In genomic region chr2:68122680-68122964, GRCh38 we compare ENCODE assay signal across 8 cellular contexts. TPM values are rescaled to one million over a fixed set of nuclear protein-coding genes. Genes with fewer than 3 reads are reported as not detected.
DNase-seq lines count a peak whose midpoint lies in the region; ATAC-seq and TF ChIP-seq lines count a peak whose summit lies in the region.
"Had no signal": no experiment of that assay in that cellular context is flagged by ENCODE, and none has a peak within 500 bp of the region (broad histone marks: within the 10 kb centered on the region; RNA-seq: fewer than 3 reads in every experiment).

No MANE protein-coding gene starts in this region.

- no peaks in the 10 kb centered on the region for H3K9me3 ChIP-seq in CD8-positive, alpha-beta T cell (ENCODE audit: low read length)
- no peaks in the 10 kb centered on the region for H3K9me3 ChIP-seq in Loucy (ENCODE audit: insufficient read depth, low read depth, low read length)
- H3K9me3 ChIP-seq in parathyroid adenoma (ENCODE audit: control insufficient read depth, low read length) = no peaks in the 10 kb centered on the region
- H3K9me3 ChIP-seq in sigmoid colon = no peaks in the 10 kb centered on the region

- CTCF ChIA-PET in CD8-positive, alpha-beta T cell (lab: Charles Lee) = interaction anchor here (0.7 to 6.4 kb wide), 36 partner anchors 8 to 318 kb away, joined by 3 to 176 read pairs (median 6); a partner anchor contains a TSS

- no peaks in the 10 kb centered on the region for H3K36me3 Mint-ChIP-seq in CD8-positive, alpha-beta T cell
- no peaks in the 10 kb centered on the region for H3K36me3 Mint-ChIP-seq in dendritic cell treated with granulocyte-macrophage colony-stimulating factor and Interleukin-4, amounts not matched to agents 40 ng/mL and 50 ng/mL, for 4 days (ENCODE audit: low read depth)

- peaks cover 4% of the 10 kb centered on the region for H3K4me1 ChIP-seq in CD8-positive, alpha-beta T cell (ENCODE audit: insufficient read depth, low read length)
- H3K4me1 ChIP-seq in Loucy (ENCODE audit: insufficient read depth, low read length, poor library complexity, severe bottlenecking) = peaks cover 4% of the 10 kb centered on the region
- no peaks in the 10 kb centered on the region for H3K4me1 ChIP-seq in parathyroid adenoma
- H3K4me1 ChIP-seq in sigmoid colon = peaks cover 0 to 6% (median 3%) of the 10 kb centered on the region in 4 donors

- no peak overlapping the region for H3K27ac ChIP-seq in CD8-positive, alpha-beta T cell (ENCODE audit: low read depth, low read length)
- H3K27ac ChIP-seq in parathyroid adenoma (no peak overlapping the region), sigmoid colon (no peak overlapping the region)

- POLR2A ChIA-PET in CD8-positive, alpha-beta T cell (lab: Charles Lee) = interaction anchor here (2.4 kb wide), 1 partner anchor 160 kb away, joined by 6 read pairs; no protein-coding TSS in a partner anchor

- no peaks in the 10 kb centered on the region for H3K9me2 ChIP-seq in Loucy (replicated peaks; ENCODE audit: low read depth, low read length)

- TF ChIP-seq POLR2A in sigmoid colon (IDR thresholded peaks at IDR 0.05) = no peak

- WGBS in sigmoid colon, 2 donors = 36 to 39% methylated on average over 8 of the region's 8 CpGs

- intact Hi-C loops in CD8-positive, alpha-beta T cell (cut with DNase I, micrococcal nuclease) = loop anchor here (1.0 to 5.0 kb wide), 8 partner anchors 35 to 319 kb away; partner anchors contain the start of gene PNO1 (in 1 of the 2)
- intact Hi-C loops in dendritic cell treated with granulocyte-macrophage colony-stimulating factor and Interleukin-4, amounts not matched to agents 40 ng/mL and 50 ng/mL, for 4 days (cut with micrococcal nuclease) = loop anchor here (1.0 to 5.0 kb wide), 7 partner anchors 34 to 319 kb away; partner anchors contain the start of gene PNO1
- intact Hi-C loops in sigmoid colon (cut with DNase I) = loop anchor here (2.0 to 10.0 kb wide), 3 partner anchors 122 to 320 kb away; no protein-coding TSS in a partner anchor

- H3K4me1 Mint-ChIP-seq in CD8-positive, alpha-beta T cell (ENCODE audit: low read depth) = peaks cover 3% of the 10 kb centered on the region
- H3K4me1 Mint-ChIP-seq in dendritic cell treated with granulocyte-macrophage colony-stimulating factor and Interleukin-4, amounts not matched to agents 40 ng/mL and 50 ng/mL, for 4 days (ENCODE audit: low read depth) = peaks cover 18% of the 10 kb centered on the region

- H3K4me3 Mint-ChIP-seq in CD8-positive, alpha-beta T cell = peak overlapping the region; percentile 35
- H3K4me3 Mint-ChIP-seq in dendritic cell treated with granulocyte-macrophage colony-stimulating factor and Interleukin-4, amounts not matched to agents 40 ng/mL and 50 ng/mL, for 4 days = peak overlapping the region; percentile 23

- H3K9ac ChIP-seq in Loucy (ENCODE audit: low read depth, low read length, poor library complexity, severe bottlenecking) (no peak overlapping the region), parathyroid adenoma (no peak overlapping the region)

- no peaks in the 10 kb centered on the region for H3K79me2 ChIP-seq in Loucy (ENCODE audit: insufficient read depth, low read length)
- no peaks in the 10 kb centered on the region for H3K79me2 ChIP-seq in parathyroid adenoma

- H3K27me3 Mint-ChIP-seq in CD8-positive, alpha-beta T cell (ENCODE audit: low read depth) = no peaks in the 10 kb centered on the region
- H3K27me3 Mint-ChIP-seq in dendritic cell treated with granulocyte-macrophage colony-stimulating factor and Interleukin-4, amounts not matched to agents 40 ng/mL and 50 ng/mL, for 4 days = no peaks in the 10 kb centered on the region

- no peak for DNase-seq in CD8-positive, alpha-beta T cell
- no peak for DNase-seq in sigmoid colon
- DNase-seq in GDM1 (lab: John Stamatoyannopoulos, UW) = no peak
- no peak for DNase-seq in stimulated activated naive CD4-positive, alpha-beta T cell treated with Interleukin-2 at 50 U/mL for 16 hours (lab: John Stamatoyannopoulos, UW)

- no peaks in the 10 kb centered on the region for H3K27me3 ChIP-seq in CD8-positive, alpha-beta T cell (ENCODE audit: insufficient read depth, low read length)
- no peaks in the 10 kb centered on the region for H3K27me3 ChIP-seq in Loucy (ENCODE audit: insufficient read depth, low read length, poor library complexity, severe bottlenecking)
- no peaks in the 10 kb centered on the region for H3K27me3 ChIP-seq in parathyroid adenoma (ENCODE audit: control insufficient read depth, insufficient read depth, low read length)
- no peaks in the 10 kb centered on the region for H3K27me3 ChIP-seq in sigmoid colon
- H3K27me3 ChIP-seq: dorsolateral prefrontal cortex had no signal

- no peaks in the 10 kb centered on the region for H3K9me3 Mint-ChIP-seq in CD8-positive, alpha-beta T cell
- no peaks in the 10 kb centered on the region for H3K9me3 Mint-ChIP-seq in dendritic cell treated with granulocyte-macrophage colony-stimulating factor and Interleukin-4, amounts not matched to agents 40 ng/mL and 50 ng/mL, for 4 days

- no peaks in the 10 kb centered on the region for H4K20me1 ChIP-seq in Loucy (ENCODE audit: insufficient read depth, low read length, poor library complexity, severe bottlenecking)

- H3F3A ChIP-seq in Loucy (ENCODE audit: low read depth) = no peaks in the 10 kb centered on the region; the same call in 1 of the 2 replicates

- TF ChIP-seq EP300 in sigmoid colon (IDR thresholded peaks at IDR 0.05) = no peak

- H3K36me3 ChIP-seq in CD8-positive, alpha-beta T cell (ENCODE audit: insufficient read depth, low read length) = no peaks in the 10 kb centered on the region
- H3K36me3 ChIP-seq in Loucy (ENCODE audit: insufficient read depth, low read length) (no peaks in the 10 kb centered on the region), parathyroid adenoma (ENCODE audit: control insufficient read depth, insufficient read depth, low read length) (no peaks in the 10 kb centered on the region), sigmoid colon (no peaks in the 10 kb centered on the region)

- no peak overlapping the region for H3K27ac Mint-ChIP-seq in CD8-positive, alpha-beta T cell
- H3K27ac Mint-ChIP-seq in dendritic cell treated with granulocyte-macrophage colony-stimulating factor and Interleukin-4, amounts not matched to agents 40 ng/mL and 50 ng/mL, for 4 days = no peak overlapping the region

- H2AFZ ChIP-seq in Loucy (ENCODE audit: low read length) = no peak overlapping the region
- peak overlapping the region; percentile 58 for H2AFZ ChIP-seq in parathyroid adenoma

- H3K4me2 ChIP-seq in Loucy (ENCODE audit: low read depth, low read length, poor library complexity, severe bottlenecking) (no peak overlapping the region), parathyroid adenoma (ENCODE audit: low read length) (peak overlapping the region; percentile 54)

- H3K4me3 ChIP-seq in CD8-positive, alpha-beta T cell (ENCODE audit: low read depth, low read length) = no peak overlapping the region
- H3K4me3 ChIP-seq in Loucy (ENCODE audit: low read length, poor library complexity, severe bottlenecking) (no peak overlapping the region), parathyroid adenoma (ENCODE audit: low read depth, low read length) (no peak overlapping the region), sigmoid colon (no peak overlapping the region)

- peak; percentile 46 for TF ChIP-seq CTCF in CD8-positive, alpha-beta T cell (IDR thresholded peaks at IDR 0.05)
- TF ChIP-seq CTCF in Loucy (conservative IDR thresholded peaks at IDR 0.05; ENCODE audit: low read length) (0 out of 2 replicates have a peak, but pooled peaks have one; percentile 6), parathyroid adenoma (IDR thresholded peaks at IDR 0.05) (no peak), sigmoid colon (IDR thresholded peaks at IDR 0.05) (peak in 1 of 4 experiments; percentile 30)

- ATAC-seq in CD8-positive, alpha-beta T cell = no peak

RNA-seq across cellular contexts. Expression of gene PNO1, which starts 35.1 kb away (rescaled TPM):
- total RNA-seq in CD8-positive, alpha-beta T cell = 10 to 100 TPM; 35.3 to 36.0 TPM
- total RNA-seq in sigmoid colon = 10 to 100 TPM in 3 of 4 donors, 1 to 10 TPM in 1; 9.1 to 20.7 (median 17.2) TPM
- 10 to 100 TPM in 1 of 3 donors, 1 to 10 TPM in 2; 6.0 to 10.5 (median 7.9) TPM for polyA plus RNA-seq in sigmoid colon

RNA-seq across cellular contexts. Expression of gene C1D, which starts 59.8 kb away (rescaled TPM):
- total RNA-seq in CD8-positive, alpha-beta T cell = 10 to 100 TPM; 30.1 to 32.7 TPM
- total RNA-seq in sigmoid colon = 10 to 100 TPM; 37.9 to 77.0 (median 43.6) TPM
- 10 to 100 TPM; 30.6 to 47.4 (median 34.2) TPM for polyA plus RNA-seq in sigmoid colon
